In genomic region chr17:54991567-54991966, GRCh38 we compare ENCODE assay signal across 30 cellular contexts.
"Had no signal": no experiment of that assay in that cellular context is flagged by ENCODE, and none has a peak within 500 bp of the region (broad histone marks: within the 10 kb centered on the region; RNA-seq: fewer than 3 reads in every experiment).

No MANE protein-coding gene starts in this region.

- ATAC-seq: left colon; left lung; lower lobe of right lung; natural killer cell; right cardiac atrium; sciatic nerve; stimulated activated naive B cell treated with anti-CD40 and anti-IgM and Interleukin-4, amounts not matched to agents 10 μg/mL and 1 μg/mL and 100 μg/mL, for 72 hours; stimulated activated naive CD8-positive, alpha-beta T cell treated with anti-CD3 and anti-CD28 coated beads, Interleukin-15, Interleukin-2, amounts not matched to agents 100 U/mL and 50 U/mL, for 24 hours; upper lobe of right lung had no signal

- H3K27me3 Mint-ChIP-seq: naive B cell; stimulated activated naive B cell treated with anti-CD40 and anti-IgM and Interleukin-4, amounts not matched to agents 10 μg/mL and 1 μg/mL and 100 μg/mL, for 72 hours had no signal

- FAIRE-seq: keratinocyte, urothelium cell line had no signal

- DNase-seq: hippocampal formation; left colon; left lung; lower lobe of right lung; mesendoderm; naive B cell; natural killer cell; nephron progenitor cell; occipital lobe; ovary; retina; right cardiac atrium; stimulated activated CD4-positive, alpha-beta T cell treated with anti-CD3 and anti-CD28 coated beads, Interleukin-15, amount 100 ng/mL, for 24 hours; stimulated activated CD4-positive, alpha-beta T cell treated with anti-CD3 and anti-CD28 coated beads, Interleukin-2, amount 100 ng/mL, for 24 hours; stimulated activated CD4-positive, alpha-beta T cell treated with anti-CD3 and anti-CD28 coated beads, Interleukin-4, amount 100 ng/mL, for 1 hour; stimulated activated naive B cell treated with anti-CD40 and anti-IgM and Interleukin-4, amounts not matched to agents 10 μg/mL and 1 μg/mL and 100 μg/mL, for 72 hours; stimulated activated naive CD8-positive, alpha-beta T cell treated with anti-CD3 and anti-CD28 coated beads, Interleukin-15, Interleukin-2, amounts not matched to agents 100 U/mL and 50 U/mL, for 24 hours; stomach; testis; thyroid gland; transverse colon; upper lobe of right lung had no signal

- H3K4me1 Mint-ChIP-seq: mesothelial cell of epicardium; naive B cell; natural killer cell; nephron progenitor cell; stimulated activated naive B cell treated with anti-CD40 and anti-IgM and Interleukin-4, amounts not matched to agents 10 μg/mL and 1 μg/mL and 100 μg/mL, for 72 hours had no signal

- H3K36me3 Mint-ChIP-seq: naive B cell, natural killer cell had no signal

- H3K4me3 ChIP-seq: left lung, lower lobe of right lung, neural progenitor cell, ovary, prostate gland, skin epidermis, stomach, testis, thyroid gland, transverse colon, upper lobe of right lung had no signal

- H3K4me3 Mint-ChIP-seq: mesothelial cell of epicardium; naive B cell; natural killer cell; nephron progenitor cell; neural progenitor cell; stimulated activated naive B cell treated with anti-CD40 and anti-IgM and Interleukin-4, amounts not matched to agents 10 μg/mL and 1 μg/mL and 100 μg/mL, for 72 hours had no signal

- H3K4me1 ChIP-seq: left lung, lower lobe of right lung, neural progenitor cell, prostate gland, stomach, testis, thyroid gland, transverse colon, upper lobe of right lung had no signal

- H3K9me3 Mint-ChIP-seq: mesothelial cell of epicardium; naive B cell; natural killer cell; nephron progenitor cell; neural progenitor cell; stimulated activated naive B cell treated with anti-CD40 and anti-IgM and Interleukin-4, amounts not matched to agents 10 μg/mL and 1 μg/mL and 100 μg/mL, for 72 hours had no signal

- H3K9me3 ChIP-seq: left lung, lower lobe of right lung, neutrophil, ovary, prostate gland, stomach, testis, thyroid gland, transverse colon, upper lobe of right lung had no signal

- H3K36me3 ChIP-seq: left lung, lower lobe of right lung, neutrophil, ovary, prostate gland, thyroid gland had no signal

- H3K27me3 ChIP-seq: left lung, neural progenitor cell, neutrophil, ovary, stomach, testis, thyroid gland, transverse colon, upper lobe of right lung had no signal

- H3K27ac ChIP-seq: left lung, lower lobe of right lung, neural progenitor cell, neutrophil, ovary, prostate gland, skin epidermis, stomach, testis, thyroid gland, transverse colon, upper lobe of right lung had no signal

- H3K27ac Mint-ChIP-seq: mesothelial cell of epicardium; naive B cell; natural killer cell; nephron progenitor cell; neural progenitor cell; stimulated activated naive B cell treated with anti-CD40 and anti-IgM and Interleukin-4, amounts not matched to agents 10 μg/mL and 1 μg/mL and 100 μg/mL, for 72 hours had no signal
